Comparison of ENCODE assay signal across 24 cellular contexts in the genomic region with DNA sequence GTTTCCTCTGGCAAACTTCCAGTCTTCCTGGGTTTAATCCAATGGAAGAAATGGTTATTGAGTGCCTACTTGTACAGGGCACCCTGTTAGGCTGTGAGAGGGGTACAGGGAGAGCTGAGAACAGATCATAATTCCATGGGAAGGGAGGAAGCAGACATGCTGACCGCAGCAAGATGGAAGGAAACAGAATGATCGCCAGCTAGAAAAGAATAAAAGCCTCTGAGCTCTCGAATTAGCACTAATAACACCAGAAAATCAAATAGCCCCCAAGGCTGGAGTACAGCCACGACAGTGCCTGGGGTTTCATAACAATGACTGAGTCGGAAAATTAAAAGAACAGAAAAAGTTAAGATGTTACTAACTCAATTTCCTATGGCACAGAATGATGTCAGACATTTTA.
"Had no signal": no experiment of that assay in that cellular context is flagged by ENCODE, and none has a peak within 500 bp of the region (broad histone marks: within the 10 kb centered on the region; RNA-seq: fewer than 3 reads in every experiment).

No MANE protein-coding gene starts in this region.

- H3K36me3 ChIP-seq: esophagus squamous epithelium, gastroesophageal sphincter, left ventricle myocardium inferior, lower lobe of right lung, neural progenitor cell, pancreas, sigmoid colon, suprapubic skin, thyroid gland had no signal

- DNase-seq: cortex of kidney; effector memory CD8-positive, alpha-beta T cell; esophagus squamous epithelium; foreskin fibroblast; kidney; left cardiac atrium; left ventricle myocardium inferior; lower lobe of right lung; natural killer cell; nucleus accumbens; pancreas; psoas muscle; sigmoid colon; stimulated activated CD4-positive, alpha-beta T cell treated with anti-CD3 and anti-CD28 coated beads, Interleukin-12 subunit alpha, Interleukin-12 subunit beta, amount 100 ng/mL, for 4 hours; stimulated activated naive CD4-positive, alpha-beta T cell treated with Interleukin-2 at 50 U/mL for 16 hours; thyroid gland had no signal

- H3K9ac ChIP-seq: neural progenitor cell had no signal

- H3K4me2 ChIP-seq: neural progenitor cell had no signal

- H3K27me3 Mint-ChIP-seq: effector memory CD8-positive, alpha-beta T cell; memory B cell; type B pancreatic cell had no signal

- FAIRE-seq: kidney, pancreas, urothelium cell line had no signal

- H3K36me3 Mint-ChIP-seq: natural killer cell, type B pancreatic cell had no signal

- H3K27ac Mint-ChIP-seq: effector memory CD8-positive, alpha-beta T cell; memory B cell; mesothelial cell of epicardium; natural killer cell; neural progenitor cell; type B pancreatic cell had no signal

- ATAC-seq: effector memory CD8-positive, alpha-beta T cell; gastroesophageal sphincter; left cardiac atrium; lower lobe of right lung; natural killer cell; pancreas; psoas muscle had no signal

- H3K4me1 ChIP-seq: thyroid gland had no signal

- H3K27ac ChIP-seq: esophagus squamous epithelium, gastroesophageal sphincter, left ventricle myocardium inferior, lower lobe of right lung, neural progenitor cell, pancreas, psoas muscle, sigmoid colon, skin epidermis, suprapubic skin, thyroid gland had no signal

- H3K4me3 ChIP-seq: esophagus squamous epithelium, gastroesophageal sphincter, left ventricle myocardium inferior, lower lobe of right lung, neural progenitor cell, pancreas, psoas muscle, sigmoid colon, skin epidermis, suprapubic skin, thyroid gland had no signal

- H3K9me3 ChIP-seq: esophagus squamous epithelium, gastroesophageal sphincter, left ventricle myocardium inferior, lower lobe of right lung, pancreas, psoas muscle, sigmoid colon, suprapubic skin, thyroid gland had no signal

- H3K9me3 Mint-ChIP-seq: effector memory CD8-positive, alpha-beta T cell; memory B cell; mesothelial cell of epicardium; natural killer cell; neural progenitor cell; type B pancreatic cell had no signal

- H3K27me3 ChIP-seq: esophagus squamous epithelium, gastroesophageal sphincter, neural progenitor cell, pancreas, sigmoid colon, suprapubic skin, thyroid gland had no signal

- H2AFZ ChIP-seq: neural progenitor cell had no signal

- H3K4me3 Mint-ChIP-seq: effector memory CD8-positive, alpha-beta T cell; memory B cell; mesothelial cell of epicardium; natural killer cell; neural progenitor cell; type B pancreatic cell had no signal
